In the genomic region with DNA sequence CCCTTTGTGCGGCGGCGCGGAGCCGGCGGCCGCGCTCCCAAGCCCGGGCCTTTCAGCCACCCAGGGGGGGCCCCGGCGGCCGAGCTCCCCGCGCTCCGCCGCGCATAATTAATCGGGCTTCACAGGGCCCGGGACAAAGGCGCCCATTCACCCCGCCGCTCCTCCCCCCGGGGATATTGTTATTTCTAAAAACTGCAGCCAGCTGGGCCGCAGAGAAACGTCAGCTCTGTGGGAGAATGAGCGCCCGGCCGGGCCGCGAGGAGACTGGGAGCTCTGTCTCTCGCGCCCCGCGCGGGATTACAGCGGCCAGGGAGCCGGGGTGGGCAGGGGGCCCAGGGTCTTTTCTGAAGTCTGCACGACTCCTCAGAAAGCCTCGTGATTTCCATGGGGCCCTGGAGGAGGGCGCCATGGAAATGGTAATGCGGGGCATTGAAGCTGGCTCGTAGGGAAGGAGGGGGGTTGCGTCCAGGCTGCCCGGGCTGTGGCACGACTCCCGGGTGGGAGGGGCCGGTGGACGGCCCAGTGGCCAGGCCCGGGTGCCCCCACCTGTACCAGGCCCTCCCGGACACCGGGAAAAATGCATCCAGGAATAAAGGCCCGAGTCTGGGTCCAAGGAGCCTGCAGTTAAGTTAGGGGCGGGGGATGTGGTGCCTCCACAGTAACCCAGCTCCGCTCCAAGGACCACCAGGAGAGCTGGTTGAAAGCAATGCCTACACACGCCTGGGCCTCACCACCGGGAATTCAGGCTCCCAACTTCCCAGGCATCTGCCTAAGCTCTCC, we compare ENCODE assay signal across 8 cellular contexts.
DNase-seq lines count a peak whose midpoint lies in the region; ATAC-seq and TF ChIP-seq lines count a peak whose summit lies in the region.

No MANE protein-coding gene starts in this region.

- H3K4me3 ChIP-seq in GM23248, result peak overlapping the region; percentile 53
- H3K4me3 ChIP-seq in body of pancreas, result no peak overlapping the region
- peak overlapping the region; percentile 53; the same call in 1 of the 2 replicates for H3K4me3 ChIP-seq in iPS-20b (ENCODE audit: low read length)

- peak in 2 of 3 donors; percentile 65 to 70 for TF ChIP-seq POLR2A in body of pancreas (IDR thresholded peaks at IDR 0.05)

- H3K9ac ChIP-seq in GM23248, result peak overlapping the region; percentile 75
- peak overlapping the region; percentile 65 for H3K9ac ChIP-seq in iPS-20b (ENCODE audit: low read depth, low read length)

- H3K27me3 ChIP-seq in GM23248 (replicated peaks; ENCODE audit: insufficient read depth) (no peaks in the 10 kb centered on the region), body of pancreas (no peaks in the 10 kb centered on the region), iPS-20b (ENCODE audit: insufficient read depth, low read length) (peaks cover 32% of the 10 kb centered on the region; the same call in 1 of the 2 replicates)

- H3K4me1 ChIP-seq in GM23248 (ENCODE audit: insufficient read depth) (peaks cover 7% of the 10 kb centered on the region; the same call in 1 of the 2 replicates), body of pancreas (peaks cover 16% of the 10 kb centered on the region), iPS-20b (ENCODE audit: insufficient read depth, low read length) (peaks cover 12% of the 10 kb centered on the region; the same call in 1 of the 2 replicates)

- DNase-seq in GM23248 (peak; percentile 72), body of pancreas (peak; percentile 60 to 72 (median 62)), retina (peak; percentile 95), MV-4-11 (lab: John Stamatoyannopoulos, UW) (no peak)
- no peak for DNase-seq in activated naive CD8-positive, alpha-beta T cell treated with anti-CD3 and anti-CD28 coated beads, Interleukin-2, amount 50 U/mL, for 24 hours

- no peak overlapping the region for H3K27ac Mint-ChIP-seq in activated naive CD8-positive, alpha-beta T cell treated with anti-CD3 and anti-CD28 coated beads, Interleukin-2, amount 50 U/mL, for 24 hours

- 14 to 16% methylated on average over 53 to 56 of the region's 56 CpGs for WGBS in GM23248 (ENCODE audit: low coverage in 1 of 2, low lambda C conversion rate in 2 of 2, missing lambda C conversion rate in 2 of 2), 2 experiments
- WGBS in body of pancreas, 2 donors, result 35 to 81% methylated on average over 2 to 56 of the region's 56 CpGs

- intact Hi-C loops in body of pancreas (cut with DNase I), result no loop called here

- H3K9me3 Mint-ChIP-seq in activated naive CD8-positive, alpha-beta T cell treated with anti-CD3 and anti-CD28 coated beads, Interleukin-2, amount 50 U/mL, for 24 hours, result peaks cover 4% of the 10 kb centered on the region

- in situ Hi-C loops in GM23248 (cut with MboI), result no loop called here

- no peaks in the 10 kb centered on the region for H4K20me1 ChIP-seq in GM23248 (ENCODE audit: insufficient read depth)

- no peak overlapping the region for H3K4me3 Mint-ChIP-seq in activated naive CD8-positive, alpha-beta T cell treated with anti-CD3 and anti-CD28 coated beads, Interleukin-2, amount 50 U/mL, for 24 hours

- H2AFZ ChIP-seq in GM23248, result peak overlapping the region; percentile 89

- H3K36me3 ChIP-seq in GM23248 (ENCODE audit: low read depth), result no peaks in the 10 kb centered on the region
- H3K36me3 ChIP-seq in body of pancreas (replicated peaks in 1 of 2; ENCODE audit: insufficient read depth in 1 of 2, low read depth in 2 of 2), result no peaks in the 10 kb centered on the region
- H3K36me3 ChIP-seq in iPS-20b (ENCODE audit: insufficient read depth, low read depth, low read length), result no peaks in the 10 kb centered on the region

- H3K79me2 ChIP-seq in GM23248 (ENCODE audit: insufficient read depth), result no peaks in the 10 kb centered on the region

- H3K36me3 Mint-ChIP-seq in activated naive CD8-positive, alpha-beta T cell treated with anti-CD3 and anti-CD28 coated beads, Interleukin-2, amount 50 U/mL, for 24 hours (ENCODE audit: low read depth), result peaks cover 11% of the 10 kb centered on the region

- no peak for TF ChIP-seq CTCF in body of pancreas (IDR thresholded peaks at IDR 0.05)

- H3K4me1 Mint-ChIP-seq in activated naive CD8-positive, alpha-beta T cell treated with anti-CD3 and anti-CD28 coated beads, Interleukin-2, amount 50 U/mL, for 24 hours, result peaks cover 6% of the 10 kb centered on the region

- H3K9me3 ChIP-seq in GM23248 (ENCODE audit: low read depth) (no peaks in the 10 kb centered on the region), body of pancreas (no peaks in the 10 kb centered on the region), iPS-20b (ENCODE audit: insufficient read depth, low read depth, low read length) (no peaks in the 10 kb centered on the region)

- H3K9me2 ChIP-seq in GM23248 (ENCODE audit: insufficient read depth), result no peaks in the 10 kb centered on the region

- H3K27me3 Mint-ChIP-seq in activated naive CD8-positive, alpha-beta T cell treated with anti-CD3 and anti-CD28 coated beads, Interleukin-2, amount 50 U/mL, for 24 hours, result no peaks in the 10 kb centered on the region

- peak overlapping the region; percentile 47 for H3K4me2 ChIP-seq in GM23248 (ENCODE audit: unreplicated experiment)

- H3K27ac ChIP-seq in GM23248, result no peak overlapping the region
- H3K27ac ChIP-seq in body of pancreas, result peak overlapping the region; percentile 57 to 88 (median 88)
- peak overlapping the region; percentile 42 for H3K27ac ChIP-seq in iPS-20b (ENCODE audit: low read length)

- ATAC-seq in body of pancreas, result peak; percentile 80
- ATAC-seq in GM19324 (IDR thresholded peaks at IDR 0.05; ENCODE audit: low FRiP score, unreplicated experiment), result no peak
- no peak for ATAC-seq in activated naive CD8-positive, alpha-beta T cell treated with anti-CD3 and anti-CD28 coated beads, Interleukin-2, amount 50 U/mL, for 24 hours
- no peak for ATAC-seq in GM19452 (IDR thresholded peaks at IDR 0.05; ENCODE audit: unreplicated experiment)

- no peaks in the 10 kb centered on the region for H3F3A ChIP-seq in GM23248 (ENCODE audit: insufficient read depth)

Comparison
In these comparisons a context has a peak if more than half of its experiments do, and no peak if none do; other contexts are left out.
1. DNase-seq: peak in GM23248 (single experiment), body of pancreas (4 of 4) and retina (single experiment); none in activated naive CD8-positive, alpha-beta T cell treated with anti-CD3 and anti-CD28 coated beads, Interleukin-2, amount 50 U/mL, for 24 hours (single experiment) and MV-4-11 (single experiment).
2. H3K4me3 ChIP-seq: peak in GM23248 (single experiment) and iPS-20b (single experiment); none in body of pancreas (0 of 2).